14 cellular contexts compared by ENCODE assay signal in the genomic region with DNA sequence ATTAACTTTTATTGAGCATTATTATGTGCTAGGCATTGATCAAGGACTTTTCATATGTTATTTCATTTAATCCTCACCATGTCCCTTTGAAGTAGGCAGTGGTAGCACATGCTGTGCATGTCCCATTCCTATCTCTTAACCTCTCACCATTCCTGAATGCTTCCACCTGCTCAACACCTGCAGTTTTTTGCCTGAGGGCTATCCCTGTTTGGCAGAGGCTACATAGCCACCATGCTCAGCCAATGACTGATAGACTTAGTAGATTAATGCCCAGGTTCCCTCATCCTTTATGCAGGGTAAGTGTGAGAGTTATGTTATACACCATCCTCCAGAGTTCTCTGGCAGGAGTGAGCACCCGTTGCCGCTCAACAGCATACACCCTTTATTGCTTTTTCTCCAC.
"Had no signal": no experiment of that assay in that cellular context is flagged by ENCODE, and none has a peak within 500 bp of the region (broad histone marks: within the 10 kb centered on the region; RNA-seq: fewer than 3 reads in every experiment).

No MANE protein-coding gene starts in this region.

- H3K9me3 Mint-ChIP-seq: memory B cell; neural crest cell; stimulated activated memory B cell treated with anti-CD40 and anti-IgM and Interleukin-4, amounts not matched to agents 10 μg/mL and 1 μg/mL and 100 μg/mL, for 72 hours had no signal

- H3K27ac Mint-ChIP-seq: activated naive CD4-positive, alpha-beta T cell treated with anti-CD3 and anti-CD28 coated beads, Interleukin-2, amount 50 U/mL, for 72 hours; memory B cell; stimulated activated memory B cell treated with anti-CD40 and anti-IgM and Interleukin-4, amounts not matched to agents 10 μg/mL and 1 μg/mL and 100 μg/mL, for 72 hours had no signal

- H3K4me1 Mint-ChIP-seq: memory B cell; stimulated activated memory B cell treated with anti-CD40 and anti-IgM and Interleukin-4, amounts not matched to agents 10 μg/mL and 1 μg/mL and 100 μg/mL, for 72 hours had no signal

- ATAC-seq: activated naive CD4-positive, alpha-beta T cell treated with anti-CD3 and anti-CD28 coated beads, Interleukin-2, amount 50 U/mL, for 72 hours; stimulated activated memory B cell treated with anti-CD40 and anti-IgM and Interleukin-4, amounts not matched to agents 10 μg/mL and 1 μg/mL and 100 μg/mL, for 72 hours had no signal

- DNase-seq: activated CD4-positive, alpha-beta T cell treated with anti-CD3 and anti-CD28 coated beads for 1 hour; activated CD4-positive, alpha-beta T cell treated with anti-CD3 and anti-CD28 coated beads, Interleukin-2, amount 50 U/mL, for 4 hours; activated gamma-delta T cell treated with Interleukin-2 at 50 U/mL for 16 hours; adrenal gland; cerebellar nuclear complex; effector CD8-positive, alpha-beta T cell; esophagus squamous epithelium; retina; spleen; stimulated activated CD4-positive, alpha-beta T cell treated with anti-CD3 and anti-CD28 coated beads, Interleukin-4, amount 100 ng/mL, for 4 hours had no signal

- H3K4me3 Mint-ChIP-seq: memory B cell; neural crest cell; stimulated activated memory B cell treated with anti-CD40 and anti-IgM and Interleukin-4, amounts not matched to agents 10 μg/mL and 1 μg/mL and 100 μg/mL, for 72 hours had no signal

- H3K36me3 Mint-ChIP-seq: activated naive CD4-positive, alpha-beta T cell treated with anti-CD3 and anti-CD28 coated beads, Interleukin-2, amount 50 U/mL, for 72 hours had no signal

- H3K27me3 Mint-ChIP-seq: memory B cell; stimulated activated memory B cell treated with anti-CD40 and anti-IgM and Interleukin-4, amounts not matched to agents 10 μg/mL and 1 μg/mL and 100 μg/mL, for 72 hours had no signal
